32 cellular contexts compared by ENCODE assay signal in genomic region chr20:43868091-43868490, GRCh38. TPM values are rescaled to one million over a fixed set of nuclear protein-coding genes. Genes with fewer than 3 reads are reported as not detected.
"Had no signal": no experiment of that assay in that cellular context is flagged by ENCODE, and none has a peak within 500 bp of the region (broad histone marks: within the 10 kb centered on the region; RNA-seq: fewer than 3 reads in every experiment).

No MANE protein-coding gene starts in this region.

- FAIRE-seq: astrocyte, bronchial epithelial cell had no signal

- H3K27ac ChIP-seq: adrenal gland, ascending aorta, body of pancreas, brain microvascular endothelial cell, breast epithelium, cardiac muscle cell had no signal

- H3K4me1 ChIP-seq: body of pancreas, breast epithelium had no signal

- H3K9me3 ChIP-seq: adrenal gland, ascending aorta, body of pancreas, breast epithelium had no signal

- ATAC-seq: activated naive CD4-positive, alpha-beta T cell treated with anti-CD3 and anti-CD28 coated beads, Interleukin-2, amount 50 U/mL, for 72 hours; activated naive CD8-positive, alpha-beta T cell treated with anti-CD3 and anti-CD28 coated beads, Interleukin-2, amount 50 U/mL, for 24 hours; activated T-cell treated with anti-CD3 and anti-CD28 coated beads, Interleukin-2, amount 50 U/mL, for 4 hours; activated T-cell treated with anti-CD3 and anti-CD28 coated beads, Interleukin-2, amount 50 U/mL, for 72 hours; activated T-helper 17 cell treated with anti-CD3 and anti-CD28 coated beads, Interleukin-2, amount 50 U/mL, for 72 hours; body of pancreas had no signal

- H3K27me3 ChIP-seq: adrenal gland, ascending aorta, body of pancreas, brain microvascular endothelial cell, breast epithelium, cardiac muscle cell had no signal

- H3K4me3 ChIP-seq: adrenal gland, ascending aorta, body of pancreas, breast epithelium, cardiac muscle cell had no signal

- H3K36me3 ChIP-seq: adrenal gland, ascending aorta, brain microvascular endothelial cell, breast epithelium, cardiac muscle cell had no signal

- DNase-seq: activated effector memory CD4-positive, alpha-beta T cell treated with anti-CD3 and anti-CD28 coated beads, Interleukin-2, amount 50 U/mL, for 16 hours; activated effector memory CD4-positive, alpha-beta T cell treated with Interleukin-2 at 50 U/mL for 16 hours; activated gamma-delta T cell; activated gamma-delta T cell treated with Interleukin-2 at 50 U/mL for 16 hours; activated naive CD4-positive, alpha-beta T cell; activated naive CD4-positive, alpha-beta T cell treated with anti-CD3 and anti-CD28 coated beads for 36 hours; activated naive CD4-positive, alpha-beta T cell treated with anti-CD3 and anti-CD28 coated beads, Interleukin-2, amount 10 ng/mL, durations not matched to agents 7 days and 5 days; activated naive CD4-positive, alpha-beta T cell treated with anti-CD3 and anti-CD28 coated beads, Interleukin-2, amount 50 U/mL, for 16 hours; activated naive CD4-positive, alpha-beta T cell treated with Interleukin-2 at 50 U/mL for 16 hours; activated naive CD8-positive, alpha-beta T cell treated with anti-CD3 and anti-CD28 coated beads for 36 hours; activated naive CD8-positive, alpha-beta T cell treated with anti-CD3 and anti-CD28 coated beads, Interleukin-2, amount 10 ng/mL, durations not matched to agents 7 days and 5 days; activated naive CD8-positive, alpha-beta T cell treated with anti-CD3 and anti-CD28 coated beads, Interleukin-2, amount 50 U/mL, for 24 hours; activated T-cell treated with anti-CD3 and anti-CD28 coated beads, Interleukin-2, amount 50 U/mL, for 24 hours; activated T-cell treated with anti-CD3 and anti-CD28 coated beads, Interleukin-2, amount 50 U/mL, for 4 hours; activated T-cell treated with anti-CD3 and anti-CD28 coated beads, Interleukin-2, amount 50 U/mL, for 48 hours; activated T-cell treated with anti-CD3 and anti-CD28 coated beads, Interleukin-2, amount 50 U/mL, for 72 hours; adrenal gland; amniotic stem cell; amygdala; anterior cingulate cortex; aorta; body of pancreas; brain microvascular endothelial cell; caudate nucleus; cerebellar nuclear complex had no signal

RNA-seq across cellular contexts. Expression of gene TOX2, which starts 46.6 kb away (rescaled TPM):
- total RNA-seq: bronchial epithelial cell had no signal
